ENCODE assay signal across 13 cellular contexts in genomic region chr2:73624036-73624435, GRCh38. TPM values are rescaled to one million over a fixed set of nuclear protein-coding genes. Genes with fewer than 3 reads are reported as not detected.
"Had no signal": no experiment of that assay in that cellular context is flagged by ENCODE, and none has a peak within 500 bp of the region (broad histone marks: within the 10 kb centered on the region; RNA-seq: fewer than 3 reads in every experiment).

No MANE protein-coding gene starts in this region.

RNA-seq across cellular contexts. Expression of gene NAT8, which starts 18.2 kb away (rescaled TPM):
- total RNA-seq: esophagus mucosa, fibroblast of lung, fibroblast of villous mesenchyme, gastroesophageal sphincter, left ventricle myocardium superior, lung, occipital lobe, pancreas, progenitor cell of endocrine pancreas, stomach, thoracic aorta, ureter had no signal
- polyA plus RNA-seq: fibroblast of lung, immature natural killer cell, lung, stomach had no signal
